7 cellular contexts compared by ENCODE assay signal in the genomic region with DNA sequence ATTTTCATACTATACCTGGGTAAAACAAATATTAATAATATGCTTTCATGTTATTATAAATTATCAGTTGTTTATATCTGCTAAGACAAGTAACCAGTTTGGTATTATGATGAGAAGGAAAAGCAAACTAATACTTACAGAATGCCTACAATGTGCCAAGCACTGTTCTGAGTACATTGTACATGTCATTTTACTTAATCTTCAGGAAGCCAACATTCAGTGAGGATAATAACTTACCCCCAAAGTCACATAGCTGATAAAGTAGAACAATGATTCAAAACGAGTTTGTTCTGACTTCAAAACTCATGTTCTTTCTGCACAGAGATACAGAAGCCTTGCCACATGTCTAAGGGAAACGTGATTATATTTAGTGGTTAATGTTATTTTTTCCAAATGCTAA.
"Had no signal": no experiment of that assay in that cellular context is flagged by ENCODE, and none has a peak within 500 bp of the region (broad histone marks: within the 10 kb centered on the region; RNA-seq: fewer than 3 reads in every experiment).

No MANE protein-coding gene starts in this region.

- H3K36me3 ChIP-seq: HAP-1 had no signal

- FAIRE-seq: HTR-8/SVneo had no signal

- H3K27ac ChIP-seq: GM23248 had no signal

- H3K9ac ChIP-seq: GM23248 had no signal

- H3K4me1 ChIP-seq: HAP-1 had no signal

- H3K4me3 ChIP-seq: GM23248, HAP-1 had no signal

- H3K9me3 ChIP-seq: HAP-1 had no signal

- ATAC-seq: HCT116 had no signal

- DNase-seq: GM23248, GOT3, H7, HFFc6 had no signal

- H2AFZ ChIP-seq: GM23248 had no signal
